In genomic region chr6:3754032-3754725, GRCh38 we compare ENCODE assay signal across 8 cellular contexts. TPM values are rescaled to one million over a fixed set of nuclear protein-coding genes. Genes with fewer than 3 reads are reported as not detected.
DNase-seq lines count a peak whose midpoint lies in the region; TF ChIP-seq lines count a peak whose summit lies in the region.
"Not testable (repeated sequence)": the region's sequence is repeated elsewhere in the genome, so short reads cannot be mapped to it uniquely, and the experiment has no call there.
"Had no signal": no experiment of that assay in that cellular context is flagged by ENCODE, and none has a peak within 500 bp of the region (broad histone marks: within the 10 kb centered on the region; RNA-seq: fewer than 3 reads in every experiment).

No MANE protein-coding gene starts in this region.

- no CpG with 5 or more reads among the region's 15 CpGs for WGBS in mesendoderm (ENCODE audit: extremely low coverage, insufficient coverage, low lambda C conversion rate)
- 94% methylated on average over 15 of the region's 15 CpGs for WGBS in suprapubic skin

- H2AK5ac ChIP-seq in mesendoderm (ENCODE audit: low read length), result not testable (repeated sequence)

- H3K4me1 Mint-ChIP-seq in HFFc6 (ENCODE audit: low read depth) (peaks cover 42% of the 10 kb centered on the region), osteocyte (ENCODE audit: unreplicated experiment) (peaks cover 55% of the 10 kb centered on the region)

- H3K36me3 Mint-ChIP-seq in HFFc6 (ENCODE audit: low read depth); osteocyte (ENCODE audit: unreplicated experiment): not testable (repeated sequence)

- H3K36me3 ChIP-seq in ascending aorta, result peaks cover 0 to 13% of the 10 kb centered on the region in 2 donors
- H3K36me3 ChIP-seq in left ventricle myocardium inferior; mesendoderm (ENCODE audit: control insufficient read depth, insufficient read depth, low read length); suprapubic skin: not testable (repeated sequence)

- H3K4me3 ChIP-seq in ascending aorta; left ventricle myocardium inferior; mesendoderm (ENCODE audit: low read length); suprapubic skin: not testable (repeated sequence)

- H3K4me2 ChIP-seq in mesendoderm (ENCODE audit: low read length), result not testable (repeated sequence)

- H3K23ac ChIP-seq in mesendoderm (ENCODE audit: low read length), result not testable (repeated sequence)

- not testable (repeated sequence) for H3K79me2 ChIP-seq in mesendoderm (ENCODE audit: control insufficient read depth, insufficient read depth, low read length)

- intact Hi-C loops in ascending aorta (cut with DNase I); left ventricle myocardium inferior (cut with micrococcal nuclease): not testable (repeated sequence)

- H3K18ac ChIP-seq in mesendoderm (ENCODE audit: low read length), result not testable (repeated sequence)

- not testable (repeated sequence) for H3K79me1 ChIP-seq in mesendoderm (ENCODE audit: low read length)

- not testable (repeated sequence) for H4K8ac ChIP-seq in mesendoderm (ENCODE audit: low read depth, low read length)

- H3K27me3 ChIP-seq in ascending aorta; left ventricle myocardium inferior (ENCODE audit: low read depth); mesendoderm (ENCODE audit: insufficient read depth, low read length, poor library complexity); suprapubic skin: not testable (repeated sequence)

- H3K9me3 Mint-ChIP-seq in HFFc6; osteocyte (ENCODE audit: unreplicated experiment): not testable (repeated sequence)

- not testable (repeated sequence) for H2BK5ac ChIP-seq in mesendoderm (ENCODE audit: low read length)

- peak overlapping the region; percentile 100 for H3K27ac ChIP-seq in ascending aorta
- peak overlapping the region; percentile 93 for H3K27ac ChIP-seq in left ventricle myocardium inferior (replicated peaks)
- H3K27ac ChIP-seq in mesendoderm (ENCODE audit: low read depth, low read length), result not testable (repeated sequence)
- peak overlapping the region; percentile 97 for H3K27ac ChIP-seq in suprapubic skin

- not testable (repeated sequence) for H3K4ac ChIP-seq in mesendoderm (ENCODE audit: low read depth, low read length)

- H2BK15ac ChIP-seq in mesendoderm (replicated peaks; ENCODE audit: low read depth), result not testable (repeated sequence)

- H3K27me3 Mint-ChIP-seq in HFFc6 (ENCODE audit: insufficient read depth); osteocyte (ENCODE audit: unreplicated experiment): not testable (repeated sequence)

- not testable (repeated sequence) for H2BK120ac ChIP-seq in mesendoderm (ENCODE audit: low read depth, low read length)

- TF ChIP-seq POLR2A in suprapubic skin (IDR thresholded peaks at IDR 0.05), result not testable (repeated sequence)

- H3K9me3 ChIP-seq in ascending aorta; left ventricle myocardium inferior (replicated peaks); suprapubic skin: not testable (repeated sequence)

- not testable (repeated sequence) for TF ChIP-seq CTCF in HFFc6 (IDR thresholded peaks at IDR 0.05); ascending aorta (IDR thresholded peaks at IDR 0.05); left ventricle myocardium inferior (IDR thresholded peaks at IDR 0.05; ENCODE audit: borderline replicate concordance); osteocyte (IDR thresholded peaks at IDR 0.05); suprapubic skin (IDR thresholded peaks at IDR 0.05)

- H3K4me3 Mint-ChIP-seq in HFFc6; osteocyte (ENCODE audit: unreplicated experiment): not testable (repeated sequence)

- not testable (repeated sequence) for H3K9ac ChIP-seq in mesendoderm (ENCODE audit: low read length)

- not testable (repeated sequence) for H3K4me1 ChIP-seq in ascending aorta; mesendoderm (ENCODE audit: control insufficient read depth, low read depth, low read length)
- H3K4me1 ChIP-seq in left ventricle myocardium inferior (peaks cover 39% of the 10 kb centered on the region), suprapubic skin (peaks cover 26% of the 10 kb centered on the region)

- H4K5ac ChIP-seq in mesendoderm (ENCODE audit: low read length), result not testable (repeated sequence)

- H3K56ac ChIP-seq in mesendoderm (ENCODE audit: low read length), result not testable (repeated sequence)

- H3K27ac Mint-ChIP-seq in HFFc6 (peak overlapping the region; percentile 11; the same call in 1 of the 2 replicates), osteocyte (ENCODE audit: unreplicated experiment) (peak overlapping the region; percentile 87)

- not testable (repeated sequence) for TF ChIP-seq EP300 in suprapubic skin (IDR thresholded peaks at IDR 0.05)

- not testable (repeated sequence) for DNase-seq in HFFc6; left ventricle myocardium inferior; osteocyte (ENCODE audit: extremely low spot score, unreplicated experiment)
- DNase-seq in ascending aorta (ENCODE audit: low spot score in 2 of 2) (peak in 1 of 2 donors; percentile 40), dermis blood vessel endothelial cell (peak; percentile 25), mesendoderm (peak; percentile 72), suprapubic skin (ENCODE audit: low spot score in 2 of 2) (peak; percentile 53 to 73)

RNA-seq across cellular contexts. Expression of gene PXDC1, which starts 2.7 kb away (rescaled TPM):
- total RNA-seq in HFFc6 (2021; fragmentation: NEBNext Ultra II Directional; extraction: Animal tissue kit (Norgen Biotek cat#: 25700)), result 10 to 100 TPM; 63.1 to 97.5 (median 72.8) TPM
- total RNA-seq in ascending aorta (310 TPM), dermis blood vessel endothelial cell (61.5 and 135 TPM in 2 replicates), left ventricle myocardium inferior (25.2 TPM), osteocyte (129 and 131 TPM in 2 replicates), suprapubic skin (100 to 1,000 TPM in 1 of 4 donors, 10 to 100 TPM in 3; 63.1 to 108 (median 68.5) TPM)
- 1.2 TPM for polyA plus RNA-seq in mesendoderm (2013, experiment 1 of 2)
- polyA plus RNA-seq in mesendoderm (2013, experiment 2 of 2), result 1.3 TPM
- polyA plus RNA-seq: CD8-positive, alpha-beta memory T cell had no signal
